8 cellular contexts compared by ENCODE assay signal in the genomic region with DNA sequence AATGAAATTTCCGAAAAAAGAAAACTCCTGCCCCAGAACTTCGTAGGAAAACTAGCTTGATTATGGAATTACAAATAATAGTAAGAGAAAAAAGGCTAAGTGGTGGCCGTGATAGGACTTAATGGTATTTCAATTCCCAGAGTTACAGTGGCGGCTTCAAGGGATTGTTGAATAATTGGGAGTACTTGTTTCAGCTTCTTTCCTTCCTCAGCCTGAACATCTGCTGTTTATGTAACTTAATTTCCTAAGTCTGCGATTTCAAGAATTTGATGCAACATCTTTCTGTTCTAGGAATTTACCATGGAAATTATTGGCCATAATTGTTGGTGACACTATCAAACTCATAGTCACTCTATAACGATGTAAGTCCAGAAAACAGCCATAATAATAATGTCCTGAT. TPM values are rescaled to one million over a fixed set of nuclear protein-coding genes. Genes with fewer than 3 reads are reported as not detected.
A peak's percentile ranks its signal among the peaks of the same experiment; 100 is the strongest.
DNase-seq lines count a peak whose midpoint lies in the region; ATAC-seq and TF ChIP-seq lines count a peak whose summit lies in the region.

No MANE protein-coding gene starts in this region.

- no peaks in the 10 kb centered on the region for H3K9me3 ChIP-seq in prostate gland

- intact Hi-C loops in prostate gland (cut with DNase I) = loop anchor here (2.0 to 5.0 kb wide), 2 partner anchors 72 to 111 kb away; no protein-coding TSS in a partner anchor

- no peak for ATAC-seq in HG02840 (IDR thresholded peaks at IDR 0.05; ENCODE audit: low FRiP score, unreplicated experiment)

- peak overlapping the region; percentile 98 to 100 for H3K27ac ChIP-seq in prostate gland

- TF ChIP-seq CTCF in GM06990 (IDR thresholded peaks at IDR 0.05; ENCODE audit: insufficient read depth, low read length, poor library complexity, severe bottlenecking) = no peak
- TF ChIP-seq CTCF in prostate gland (IDR thresholded peaks at IDR 0.05) = no peak

- H3K36me3 ChIP-seq in GM06990 (ENCODE audit: control insufficient read depth, insufficient read depth, low read length) (no peaks in the 10 kb centered on the region), prostate gland (no peaks in the 10 kb centered on the region)

- no peaks in the 10 kb centered on the region for H3K27me3 ChIP-seq in GM06990 (replicated peaks; ENCODE audit: control insufficient read depth, insufficient read depth, low read length)
- no peaks in the 10 kb centered on the region for H3K27me3 ChIP-seq in prostate gland (replicated peaks; ENCODE audit: insufficient read depth)

- no peak for DNase-seq in GM06990 (ENCODE audit: extremely low read depth, insufficient read length)
- peak; percentile 10 for DNase-seq in RPMI7951 (ENCODE audit: low read depth)
- DNase-seq in fibroblast of gingiva (ENCODE audit: low read depth) = peak; percentile 49
- no peak for DNase-seq in prostate gland (ENCODE audit: low spot score)
- DNase-seq in SK-N-DZ (ENCODE audit: low spot score) = no peak
- DNase-seq in activated gamma-delta T cell treated with Interleukin-2 at 50 U/mL for 16 hours = no peak
- DNase-seq in effector CD8-positive, alpha-beta T cell (lab: John Stamatoyannopoulos, UW) = no peak

- no peak for TF ChIP-seq POLR2A in prostate gland (IDR thresholded peaks at IDR 0.05)

- WGBS in prostate gland = 17% methylated on average over 6 of the region's 6 CpGs

- H3K4me1 ChIP-seq in prostate gland (replicated peaks) = no peaks in the 10 kb centered on the region

- H3K4me3 ChIP-seq in GM06990 (replicated peaks; ENCODE audit: low read depth, low read length) (peak overlapping the region; percentile 75), prostate gland (peak overlapping the region; percentile 78 to 90)

RNA-seq across cellular contexts. Expression of a gene that starts 0.7 kb away (rescaled TPM):
- total RNA-seq in RPMI7951 (2014; rRNA removed; shearing (Covaris generic)) = 18.7 and 20.3 TPM in 2 replicates
- 10 to 100 TPM; 35.7 to 50.0 TPM for total RNA-seq in prostate gland
- 28.0 and 30.2 TPM in 2 replicates for polyA plus RNA-seq in SK-N-DZ (2014; cell fraction: cytosol; rRNA removed)
- 22.2 and 33.9 TPM in 2 replicates for polyA plus RNA-seq in SK-N-DZ (2014; cell fraction: nucleus; rRNA removed)

Comparison
In these comparisons a context has a peak if more than half of its experiments do, and no peak if none do; other contexts are left out.
1. DNase-seq: peak in RPMI7951 (single experiment) and fibroblast of gingiva (single experiment); none in GM06990 (single experiment), prostate gland (single experiment), SK-N-DZ (single experiment), activated gamma-delta T cell treated with Interleukin-2 at 50 U/mL for 16 hours (single experiment) and effector CD8-positive, alpha-beta T cell (single experiment).